30 cellular contexts compared by ENCODE assay signal in the genomic region with DNA sequence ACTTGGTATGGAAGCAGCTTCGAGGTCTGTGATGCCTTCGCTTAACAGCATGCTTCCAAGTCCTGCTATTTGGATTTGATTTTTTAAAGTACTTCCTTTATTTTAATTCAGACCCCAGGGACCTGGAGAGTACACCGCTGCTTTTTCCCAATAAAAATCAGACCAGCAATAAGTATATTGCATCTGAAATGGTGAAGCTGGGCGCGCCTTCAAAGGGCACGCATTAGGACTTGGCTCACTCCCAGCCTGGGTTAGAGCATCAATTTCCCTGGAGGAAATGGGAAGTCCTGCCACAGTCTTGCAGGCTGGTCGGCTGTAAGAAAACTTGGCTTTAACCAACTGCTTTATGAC.
"Had no signal": no experiment of that assay in that cellular context is flagged by ENCODE, and none has a peak within 500 bp of the region (broad histone marks: within the 10 kb centered on the region; RNA-seq: fewer than 3 reads in every experiment).

No MANE protein-coding gene starts in this region.

- H3K4me1 ChIP-seq: gastrocnemius medialis, heart left ventricle, left lung, parathyroid adenoma, right lobe of liver, tibial nerve, upper lobe of left lung, uterus had no signal

- H3K27me3 Mint-ChIP-seq: progenitor cell of endocrine pancreas had no signal

- FAIRE-seq: islet of Langerhans, small intestine had no signal

- H3K27me3 ChIP-seq: left lung, right lobe of liver, upper lobe of left lung had no signal

- H3K4me3 Mint-ChIP-seq: mesothelial cell of epicardium; naive B cell; natural killer cell treated with Interleukin-12 subunit alpha and Interleukin-12 subunit beta and Interleukin-15 and Interleukin-18, amount 100 ng/mL, for 72 hours; neural crest cell; stimulated activated effector memory CD8-positive, alpha-beta T cell treated with anti-CD3 and anti-CD28 coated beads, Interleukin-12 subunit alpha, Interleukin-12 subunit beta, amount 100 ng/mL, for 72 hours had no signal

- H3K27ac ChIP-seq: dorsolateral prefrontal cortex, epithelial cell of prostate, gastrocnemius medialis, heart left ventricle, left lung, parathyroid adenoma, right lobe of liver, thoracic aorta, tibial nerve, upper lobe of left lung, uterus had no signal

- ATAC-seq: esophagus mucosa; gastrocnemius medialis; heart left ventricle; left cardiac atrium; left lung; mucosa of descending colon; natural killer cell treated with Interleukin-12 subunit alpha and Interleukin-12 subunit beta and Interleukin-15 and Interleukin-18, amount 100 ng/mL, for 72 hours; right lobe of liver had no signal

- H3K79me2 ChIP-seq: parathyroid adenoma had no signal

- DNase-seq: cortex of kidney; dorsolateral prefrontal cortex; effector CD4-positive, alpha-beta T cell; foreskin fibroblast; gastrocnemius medialis; heart left ventricle; hippocampal formation; left cardiac atrium; left lung; mesenchymal stem cell; mucosa of descending colon; naive B cell; right lobe of liver; small intestine; stimulated activated CD4-positive, alpha-beta T cell treated with anti-CD3 and anti-CD28 coated beads, Interleukin-12 subunit alpha, Interleukin-12 subunit beta, amount 100 ng/mL, for 4 hours; stimulated activated CD4-positive, alpha-beta T cell treated with anti-CD3 and anti-CD28 coated beads, Interleukin-4, amount 100 ng/mL, for 1 hour; stimulated activated naive CD4-positive, alpha-beta T cell treated with Interleukin-2 at 50 U/mL for 16 hours; upper lobe of left lung had no signal

- H3K36me3 ChIP-seq: gastrocnemius medialis, heart left ventricle, left lung, right lobe of liver, thoracic aorta, tibial nerve, upper lobe of left lung, uterus had no signal

- H3K4me1 Mint-ChIP-seq: mesothelial cell of epicardium; naive B cell; stimulated activated effector memory CD8-positive, alpha-beta T cell treated with anti-CD3 and anti-CD28 coated beads, Interleukin-12 subunit alpha, Interleukin-12 subunit beta, amount 100 ng/mL, for 72 hours had no signal

- H3K9ac ChIP-seq: parathyroid adenoma had no signal

- H3K27ac Mint-ChIP-seq: mesothelial cell of epicardium; natural killer cell treated with Interleukin-12 subunit alpha and Interleukin-12 subunit beta and Interleukin-15 and Interleukin-18, amount 100 ng/mL, for 72 hours; progenitor cell of endocrine pancreas; stimulated activated effector memory CD8-positive, alpha-beta T cell treated with anti-CD3 and anti-CD28 coated beads, Interleukin-12 subunit alpha, Interleukin-12 subunit beta, amount 100 ng/mL, for 72 hours had no signal

- H3K9me3 Mint-ChIP-seq: mesothelial cell of epicardium; naive B cell; natural killer cell treated with Interleukin-12 subunit alpha and Interleukin-12 subunit beta and Interleukin-15 and Interleukin-18, amount 100 ng/mL, for 72 hours; neural crest cell; stimulated activated effector memory CD8-positive, alpha-beta T cell treated with anti-CD3 and anti-CD28 coated beads, Interleukin-12 subunit alpha, Interleukin-12 subunit beta, amount 100 ng/mL, for 72 hours had no signal

- H3K9me3 ChIP-seq: gastrocnemius medialis, heart left ventricle, left lung, mucosa of descending colon, right lobe of liver, thoracic aorta, tibial nerve, upper lobe of left lung, uterus had no signal

- H3K36me3 Mint-ChIP-seq: mesothelial cell of epicardium; naive B cell; natural killer cell treated with Interleukin-12 subunit alpha and Interleukin-12 subunit beta and Interleukin-15 and Interleukin-18, amount 100 ng/mL, for 72 hours; stimulated activated effector memory CD8-positive, alpha-beta T cell treated with anti-CD3 and anti-CD28 coated beads, Interleukin-12 subunit alpha, Interleukin-12 subunit beta, amount 100 ng/mL, for 72 hours had no signal

- H2AFZ ChIP-seq: parathyroid adenoma had no signal

- H3K4me3 ChIP-seq: dorsolateral prefrontal cortex, gastrocnemius medialis, heart left ventricle, left lung, mucosa of descending colon, right lobe of liver, thoracic aorta, tibial nerve, upper lobe of left lung, uterus had no signal
